Comparison of ENCODE assay signal across 22 cellular contexts in genomic region chr12:95465275-95465674, GRCh38.
"Had no signal": no experiment of that assay in that cellular context is flagged by ENCODE, and none has a peak within 500 bp of the region (broad histone marks: within the 10 kb centered on the region; RNA-seq: fewer than 3 reads in every experiment).

No MANE protein-coding gene starts in this region.

- H3K9me3 Mint-ChIP-seq: dendritic cell treated with granulocyte-macrophage colony-stimulating factor and Interleukin-4, amounts not matched to agents 40 ng/mL and 50 ng/mL, for 4 days; effector memory CD8-positive, alpha-beta T cell; immature natural killer cell; mesothelial cell of epicardium; naive B cell had no signal

- DNase-seq: colonic mucosa; cortex of kidney; effector CD8-positive, alpha-beta T cell; effector memory CD8-positive, alpha-beta T cell; foreskin keratinocyte; heart left ventricle; hypothalamus; immature natural killer cell; left cardiac atrium; left ventricle myocardium inferior; lower lobe of right lung; mesenchymal stem cell; mucosa of descending colon; naive B cell had no signal

- H3K4me1 ChIP-seq: colonic mucosa, esophagus muscularis mucosa, foreskin keratinocyte, gastroesophageal sphincter, heart left ventricle, left ventricle myocardium inferior, lower lobe of right lung had no signal

- H3K4me3 ChIP-seq: colonic mucosa, esophagus muscularis mucosa, gastroesophageal sphincter, heart left ventricle, hepatocyte, left ventricle myocardium inferior, lower lobe of right lung, mucosa of descending colon had no signal

- ATAC-seq: effector memory CD8-positive, alpha-beta T cell; foreskin keratinocyte; gastroesophageal sphincter; heart left ventricle; left cardiac atrium; lower lobe of right lung; mucosa of descending colon had no signal

- FAIRE-seq: endothelial cell of umbilical vein, frontal cortex, keratinocyte had no signal

- H3K4me1 Mint-ChIP-seq: immature natural killer cell, naive B cell had no signal

- H3K36me3 Mint-ChIP-seq: immature natural killer cell, mesothelial cell of epicardium, naive B cell had no signal

- H3K36me3 ChIP-seq: colonic mucosa, esophagus muscularis mucosa, gastroesophageal sphincter, heart left ventricle, left ventricle myocardium inferior, lower lobe of right lung had no signal

- H3K27me3 Mint-ChIP-seq: effector memory CD8-positive, alpha-beta T cell had no signal

- H3K27ac Mint-ChIP-seq: dendritic cell treated with granulocyte-macrophage colony-stimulating factor and Interleukin-4, amounts not matched to agents 40 ng/mL and 50 ng/mL, for 4 days; effector memory CD8-positive, alpha-beta T cell; immature natural killer cell; mesothelial cell of epicardium; naive B cell had no signal

- H3K27ac ChIP-seq: colonic mucosa, esophagus muscularis mucosa, foreskin keratinocyte, gastroesophageal sphincter, heart left ventricle, hepatocyte, left ventricle myocardium inferior, lower lobe of right lung had no signal

- H2AFZ ChIP-seq: hepatocyte had no signal

- H3K4me3 Mint-ChIP-seq: dendritic cell treated with granulocyte-macrophage colony-stimulating factor and Interleukin-4, amounts not matched to agents 40 ng/mL and 50 ng/mL, for 4 days; effector memory CD8-positive, alpha-beta T cell; immature natural killer cell; mesothelial cell of epicardium; naive B cell had no signal

- H3K79me2 ChIP-seq: hepatocyte had no signal

- H3K27me3 ChIP-seq: colonic mucosa, esophagus muscularis mucosa, foreskin keratinocyte, gastroesophageal sphincter, heart left ventricle, hepatocyte had no signal

- H3K4me2 ChIP-seq: hepatocyte had no signal

- H3K9me3 ChIP-seq: colonic mucosa, esophagus muscularis mucosa, gastroesophageal sphincter, heart left ventricle, left ventricle myocardium inferior, lower lobe of right lung, mucosa of descending colon had no signal
